In genomic region chr22:19108807-19109197, GRCh38 we compare ENCODE assay signal across 13 cellular contexts. TPM values are rescaled to one million over a fixed set of nuclear protein-coding genes. Genes with fewer than 3 reads are reported as not detected.
DNase-seq lines count a peak whose midpoint lies in the region; ATAC-seq and TF ChIP-seq lines count a peak whose summit lies in the region.
"Had no signal": no experiment of that assay in that cellular context is flagged by ENCODE, and none has a peak within 500 bp of the region (broad histone marks: within the 10 kb centered on the region; RNA-seq: fewer than 3 reads in every experiment).

No MANE protein-coding gene starts in this region.

- no peak overlapping the region for H2AFZ ChIP-seq in osteoblast (ENCODE audit: low read length)
- H2AFZ ChIP-seq: GM23338 had no signal

- H3K27ac Mint-ChIP-seq in stimulated activated naive CD8-positive, alpha-beta T cell treated with anti-CD3 and anti-CD28 coated beads, Interleukin-15, Interleukin-2, amounts not matched to agents 100 ng/mL and 50 ng/mL, for 24 hours = peak overlapping the region; percentile 45
- H3K27ac Mint-ChIP-seq: activated T-helper 2 cell treated with anti-CD3 and anti-CD28 coated beads, Interferon-gamma antibody, Interleukin-2, Interleukin-4, amounts not matched to agents 10 μg/mL and 5 μg/mL and 100 μg/mL, durations not matched to agents 14 hours and 24 hours and 36 hours; GM23338 had no signal

- H3K4me1 Mint-ChIP-seq in stimulated activated naive CD8-positive, alpha-beta T cell treated with anti-CD3 and anti-CD28 coated beads, Interleukin-15, Interleukin-2, amounts not matched to agents 100 ng/mL and 50 ng/mL, for 24 hours (ENCODE audit: low read depth) = peaks cover 73% of the 10 kb centered on the region

- no peak for ATAC-seq in stimulated activated naive CD8-positive, alpha-beta T cell treated with anti-CD3 and anti-CD28 coated beads, Interleukin-15, Interleukin-2, amounts not matched to agents 100 U/mL and 50 U/mL, for 24 hours
- ATAC-seq in right lobe of liver (no peak), HG02798 (IDR thresholded peaks at IDR 0.05; ENCODE audit: poor library complexity, unreplicated experiment) (no peak)
- ATAC-seq: GM23338 had no signal

- intact Hi-C loops in right lobe of liver (cut with DNase I) = no loop called here

- no peaks in the 10 kb centered on the region for H3K27me3 Mint-ChIP-seq in stimulated activated naive CD8-positive, alpha-beta T cell treated with anti-CD3 and anti-CD28 coated beads, Interleukin-15, Interleukin-2, amounts not matched to agents 100 ng/mL and 50 ng/mL, for 24 hours

- H3K36me3 Mint-ChIP-seq in stimulated activated naive CD8-positive, alpha-beta T cell treated with anti-CD3 and anti-CD28 coated beads, Interleukin-15, Interleukin-2, amounts not matched to agents 100 ng/mL and 50 ng/mL, for 24 hours (ENCODE audit: low read depth) = no peaks in the 10 kb centered on the region

- H3K79me2 ChIP-seq in osteoblast (ENCODE audit: insufficient read depth, low read length) = peaks cover 80% of the 10 kb centered on the region

- H3K27me3 ChIP-seq in right lobe of liver = no peaks in the 10 kb centered on the region
- H3K27me3 ChIP-seq in osteoblast (ENCODE audit: insufficient read depth, low read length) = no peaks in the 10 kb centered on the region
- H3K27me3 ChIP-seq: dorsolateral prefrontal cortex, Peyer's patch had no signal

- H3K9me3 Mint-ChIP-seq in stimulated activated naive CD8-positive, alpha-beta T cell treated with anti-CD3 and anti-CD28 coated beads, Interleukin-15, Interleukin-2, amounts not matched to agents 100 ng/mL and 50 ng/mL, for 24 hours = no peaks in the 10 kb centered on the region
- H3K9me3 Mint-ChIP-seq: activated T-helper 2 cell treated with anti-CD3 and anti-CD28 coated beads, Interferon-gamma antibody, Interleukin-2, Interleukin-4, amounts not matched to agents 10 μg/mL and 5 μg/mL and 100 μg/mL, durations not matched to agents 14 hours and 24 hours and 36 hours; GM23338 had no signal

- TF ChIP-seq CTCF in right lobe of liver (IDR thresholded peaks at IDR 0.05) (no peak), osteoblast (IDR thresholded peaks at IDR 0.05; ENCODE audit: extremely low read depth, low read depth, low read length) (no peak)

- no peak for DNase-seq in stimulated activated naive CD8-positive, alpha-beta T cell treated with anti-CD3 and anti-CD28 coated beads, Interleukin-15, Interleukin-2, amounts not matched to agents 100 U/mL and 50 U/mL, for 24 hours
- DNase-seq in amniotic epithelial cell (ENCODE audit: low read depth) (peak; percentile 39), right lobe of liver (no peak), osteoblast (ENCODE audit: insufficient read length, low spot score, missing footprints) (no peak), RKO (ENCODE audit: low spot score) (no peak), MV-4-11 (lab: John Stamatoyannopoulos, UW) (no peak)
- DNase-seq: dorsolateral prefrontal cortex had no signal

- H3K27ac ChIP-seq in right lobe of liver (peak overlapping the region in 2 of 3 donors; percentile 66 to 89), osteoblast (ENCODE audit: low read depth, low read length) (no peak overlapping the region)

- no peaks in the 10 kb centered on the region for H3K9me3 ChIP-seq in right lobe of liver
- no peaks in the 10 kb centered on the region for H3K9me3 ChIP-seq in osteoblast (ENCODE audit: low read depth, low read length)
- H3K9me3 ChIP-seq: Peyer's patch had no signal

- H3K36me3 ChIP-seq in right lobe of liver (no peaks in the 10 kb centered on the region), osteoblast (ENCODE audit: insufficient read depth, low read length) (no peaks in the 10 kb centered on the region)
- H3K36me3 ChIP-seq: Peyer's patch had no signal

- no peak overlapping the region for H3K4me3 Mint-ChIP-seq in stimulated activated naive CD8-positive, alpha-beta T cell treated with anti-CD3 and anti-CD28 coated beads, Interleukin-15, Interleukin-2, amounts not matched to agents 100 ng/mL and 50 ng/mL, for 24 hours
- H3K4me3 Mint-ChIP-seq: GM23338 had no signal

- no peak overlapping the region for H3K4me2 ChIP-seq in osteoblast (ENCODE audit: insufficient read depth, low read length)

- H3K4me1 ChIP-seq in right lobe of liver = peaks cover 0 to 22% (median 8%) of the 10 kb centered on the region in 4 donors
- peaks cover 3% of the 10 kb centered on the region for H3K4me1 ChIP-seq in osteoblast (ENCODE audit: insufficient read depth, low read length)

- H4K20me1 ChIP-seq in osteoblast (ENCODE audit: insufficient read depth, low read length) = peaks cover 83% of the 10 kb centered on the region

- no peak overlapping the region for H3K4me3 ChIP-seq in right lobe of liver
- no peak overlapping the region for H3K4me3 ChIP-seq in osteoblast (ENCODE audit: insufficient read depth, low read length)
- H3K4me3 ChIP-seq: dorsolateral prefrontal cortex, GM23338, Peyer's patch had no signal

- WGBS in right lobe of liver (ENCODE audit: insufficient coverage, low coverage, low lambda C conversion rate, missing lambda C conversion rate) = 23% methylated on average over 3 of the region's 3 CpGs

- no peak for TF ChIP-seq POLR2A in right lobe of liver (IDR thresholded peaks at IDR 0.05)

RNA-seq across cellular contexts. Expression of gene DGCR2, which starts 13.4 kb away (rescaled TPM):
- total RNA-seq in right lobe of liver (10 to 100 TPM; 19.8 to 31.7 (median 24.7) TPM), osteoblast (40.7 and 43.4 TPM in 2 replicates)

RNA-seq across cellular contexts. Expression of gene TSSK2, which starts 22.3 kb away (rescaled TPM):
- not detected for total RNA-seq in right lobe of liver
- total RNA-seq in osteoblast = not detected in 2 replicates
- total RNA-seq: activated T-helper 2 cell treated with anti-CD3 and anti-CD28 coated beads, Interferon-gamma antibody, Interleukin-2, Interleukin-4, amounts not matched to agents 10 μg/mL and 5 μg/mL and 100 μg/mL, durations not matched to agents 14 hours and 24 hours and 36 hours; GM23338; lower leg skin had no signal

RNA-seq across cellular contexts. Expression of gene ESS2, which starts 35.6 kb away (rescaled TPM):
- total RNA-seq in right lobe of liver = 1 to 10 TPM; 4.8 to 9.2 (median 5.4) TPM
- total RNA-seq in osteoblast = 19.4 and 22.1 TPM in 2 replicates

RNA-seq across cellular contexts. Expression of gene GSC2, which starts 41.3 kb away (rescaled TPM):
- total RNA-seq in right lobe of liver (not detected), osteoblast (not detected in 2 replicates)
- total RNA-seq: activated T-helper 2 cell treated with anti-CD3 and anti-CD28 coated beads, Interferon-gamma antibody, Interleukin-2, Interleukin-4, amounts not matched to agents 10 μg/mL and 5 μg/mL and 100 μg/mL, durations not matched to agents 14 hours and 24 hours and 36 hours; GM23338; Peyer's patch had no signal
